ENCODE assay signal across 24 cellular contexts in genomic region chr3:127016043-127016343, GRCh38. TPM values are rescaled to one million over a fixed set of nuclear protein-coding genes. Genes with fewer than 3 reads are reported as not detected.
DNase-seq lines count a peak whose midpoint lies in the region; ATAC-seq and TF ChIP-seq lines count a peak whose summit lies in the region.
"Had no signal": no experiment of that assay in that cellular context is flagged by ENCODE, and none has a peak within 500 bp of the region (broad histone marks: within the 10 kb centered on the region; RNA-seq: fewer than 3 reads in every experiment).

No MANE protein-coding gene starts in this region.

- H3K27me3 Mint-ChIP-seq in memory B cell: no peaks in the 10 kb centered on the region

- no peak overlapping the region for H3K4me3 Mint-ChIP-seq in memory B cell
- H3K4me3 Mint-ChIP-seq: CD8-positive, alpha-beta T cell had no signal

- H3K4me2 ChIP-seq in BLaER1 treated with 17β-estradiol and CSF1 and Interleukin-3, amounts not matched to agents 10 nM and 100 nM: peak overlapping the region; percentile 66 to 89 (median 82); a peak in 20 of 22 replicates

- no peak for DNase-seq in memory B cell (ENCODE audit: low spot score in 2 of 2)
- no peak for DNase-seq in thoracic aorta (ENCODE audit: low spot score)
- DNase-seq in esophagus squamous epithelium (lab: John Stamatoyannopoulos, UW): no peak
- DNase-seq in cerebellum (ENCODE audit: low spot score): no peak
- DNase-seq in stimulated activated naive CD4-positive, alpha-beta T cell (lab: John Stamatoyannopoulos, UW): no peak
- DNase-seq: Caco-2; CD8-positive, alpha-beta T cell; DMS 273 treated with DMSO at 0.1 percent for 48 hours; GF-D8; HCEC 1CT; MV-4-11; NCI-H1436 treated with DMSO at 0.1 percent for 48 hours; NCI-H187 treated with DMSO at 0.1 percent for 48 hours; NCI-H2171 treated with DMSO at 0.1 percent for 48 hours; NCI-H345; NCI-H774; PC-3; SJCRH30 had no signal

- peaks cover 6% of the 10 kb centered on the region for H3K4me1 Mint-ChIP-seq in memory B cell

- H3K36me3 ChIP-seq in BLaER1 treated with 17β-estradiol and CSF1 and Interleukin-3, amounts not matched to agents 10 nM and 100 nM: peaks cover 0 to 82% (median 0%) of the 10 kb centered on the region in 11 experiments; a peak in 8 of 22 replicates
- peaks cover 46% of the 10 kb centered on the region for H3K36me3 ChIP-seq in thoracic aorta
- H3K36me3 ChIP-seq in esophagus squamous epithelium: peaks cover 22 to 98% (median 60%) of the 10 kb centered on the region in 3 donors
- H3K36me3 ChIP-seq in gastroesophageal sphincter: peaks cover 0 to 100% of the 10 kb centered on the region in 2 donors

- TF ChIP-seq POLR2A in esophagus squamous epithelium (IDR thresholded peaks at IDR 0.05): no peak
- TF ChIP-seq POLR2A in gastroesophageal sphincter (IDR thresholded peaks at IDR 0.05): no peak

- intact Hi-C loops in esophagus squamous epithelium (cut with DNase I): no loop called here

- H3K9me3 ChIP-seq in BLaER1 treated with 17β-estradiol and CSF1 and Interleukin-3, amounts not matched to agents 10 nM and 100 nM (replicated peaks in 1 of 11): no peaks in the 10 kb centered on the region
- H3K9me3 ChIP-seq in thoracic aorta: no peaks in the 10 kb centered on the region
- no peaks in the 10 kb centered on the region for H3K9me3 ChIP-seq in esophagus squamous epithelium
- H3K9me3 ChIP-seq in gastroesophageal sphincter: no peaks in the 10 kb centered on the region
- H3K9me3 ChIP-seq: Caco-2, SJCRH30 had no signal

- H3K27me3 ChIP-seq in BLaER1 treated with 17β-estradiol and CSF1 and Interleukin-3, amounts not matched to agents 10 nM and 100 nM: no peaks in the 10 kb centered on the region
- H3K27me3 ChIP-seq in thoracic aorta (replicated peaks; ENCODE audit: insufficient read depth) (no peaks in the 10 kb centered on the region), esophagus squamous epithelium (no peaks in the 10 kb centered on the region), gastroesophageal sphincter (no peaks in the 10 kb centered on the region)
- H3K27me3 ChIP-seq: SJCRH30 had no signal

- H3K4me3 ChIP-seq in BLaER1 treated with 17β-estradiol and CSF1 and Interleukin-3, amounts not matched to agents 10 nM and 100 nM: no peak overlapping the region
- H3K4me3 ChIP-seq in thoracic aorta (no peak overlapping the region), esophagus squamous epithelium (no peak overlapping the region), gastroesophageal sphincter (no peak overlapping the region)
- H3K4me3 ChIP-seq: SJCRH30 had no signal

- H3K27ac ChIP-seq in BLaER1 treated with 17β-estradiol and CSF1 and Interleukin-3, amounts not matched to agents 10 nM and 100 nM: no peak overlapping the region
- peak overlapping the region; percentile 35 for H3K27ac ChIP-seq in angular gyrus (ENCODE audit: low read depth, low read length)
- peak overlapping the region; percentile 60 to 65 for H3K27ac ChIP-seq in thoracic aorta
- no peak overlapping the region for H3K27ac ChIP-seq in esophagus squamous epithelium
- no peak overlapping the region for H3K27ac ChIP-seq in gastroesophageal sphincter
- H3K27ac ChIP-seq: C4-2B, HL-60, SJCRH30 had no signal

- no peak for TF ChIP-seq EP300 in gastroesophageal sphincter (IDR thresholded peaks at IDR 0.05)

- H3K27ac Mint-ChIP-seq in memory B cell: peak overlapping the region; percentile 36
- H3K27ac Mint-ChIP-seq: CD8-positive, alpha-beta T cell had no signal

- WGBS in esophagus squamous epithelium, 2 donors: 87 to 100% methylated on average over 3 to 7 of the region's 10 CpGs
- no CpG with 5 or more reads among the region's 10 CpGs for WGBS in gastroesophageal sphincter (ENCODE audit: low coverage in 1 of 2), 2 donors

- peak overlapping the region in 3 of 11 experiments; percentile 10 to 19 (median 11); a peak in 1 of 22 replicates for H3K9ac ChIP-seq in BLaER1 treated with 17β-estradiol and CSF1 and Interleukin-3, amounts not matched to agents 10 nM and 100 nM

- no peaks in the 10 kb centered on the region for H3K9me3 Mint-ChIP-seq in memory B cell
- H3K9me3 Mint-ChIP-seq: CD8-positive, alpha-beta T cell had no signal

- TF ChIP-seq CTCF in thoracic aorta (IDR thresholded peaks at IDR 0.05): no peak
- no peak for TF ChIP-seq CTCF in esophagus squamous epithelium (IDR thresholded peaks at IDR 0.05)
- no peak for TF ChIP-seq CTCF in gastroesophageal sphincter (IDR thresholded peaks at IDR 0.05)

- ATAC-seq in memory B cell (ENCODE audit: low read depth) (no peak), thoracic aorta (ENCODE audit: insufficient number of reproducible peaks, low FRiP score, low read depth) (no peak), gastroesophageal sphincter (no peak)
- ATAC-seq: CD8-positive, alpha-beta T cell; PC-3; SK-N-SH treated with all-trans-retinoic acid at 6 μM for 48 hours had no signal

- H4K20me1 ChIP-seq in BLaER1 treated with 17β-estradiol and CSF1 and Interleukin-3, amounts not matched to agents 10 nM and 100 nM: peaks cover 16 to 97% (median 46%) of the 10 kb centered on the region in 11 experiments; a peak in 18 of 22 replicates

- peaks cover 17% of the 10 kb centered on the region for H3K36me3 Mint-ChIP-seq in memory B cell

- peaks cover 51 to 57% (median 55%) of the 10 kb centered on the region in 10 experiments for H3K4me1 ChIP-seq in BLaER1 treated with 17β-estradiol and CSF1 and Interleukin-3, amounts not matched to agents 10 nM and 100 nM
- peaks cover 35 to 61% of the 10 kb centered on the region in 2 donors for H3K4me1 ChIP-seq in thoracic aorta (ENCODE audit: control insufficient read depth in 1 of 2, low read depth in 2 of 2)
- H3K4me1 ChIP-seq in esophagus squamous epithelium: peaks cover 0 to 31% (median 6%) of the 10 kb centered on the region in 3 donors
- peaks cover 0 to 18% (median 6%) of the 10 kb centered on the region in 3 donors for H3K4me1 ChIP-seq in gastroesophageal sphincter
- H3K4me1 ChIP-seq: Caco-2, SJCRH30 had no signal

RNA-seq across cellular contexts. Expression of gene PLXNA1, which starts 33.1 kb away (rescaled TPM):
- 100 to 1,000 TPM in 1 of 2 donors, 10 to 100 TPM in 1; 70.1 to 102 TPM for total RNA-seq in thoracic aorta
- total RNA-seq in esophagus squamous epithelium: 10 to 100 TPM; 19.7 to 27.5 (median 23.9) TPM
- 56.2 TPM for total RNA-seq in cerebellum
- 10 to 100 TPM; 20.1 to 86.7 (median 31.9) TPM for total RNA-seq in gastroesophageal sphincter

Comparison
In these comparisons a context has a peak if more than half of its experiments do, and no peak if none do; other contexts are left out.
1. H3K27ac ChIP-seq: peak in angular gyrus (single experiment) and thoracic aorta (2 of 2); none in BLaER1 treated with 17β-estradiol and CSF1 and Interleukin-3, amounts not matched to agents 10 nM and 100 nM (0 of 11), esophagus squamous epithelium (0 of 4) and gastroesophageal sphincter (0 of 4).